In the genomic region with DNA sequence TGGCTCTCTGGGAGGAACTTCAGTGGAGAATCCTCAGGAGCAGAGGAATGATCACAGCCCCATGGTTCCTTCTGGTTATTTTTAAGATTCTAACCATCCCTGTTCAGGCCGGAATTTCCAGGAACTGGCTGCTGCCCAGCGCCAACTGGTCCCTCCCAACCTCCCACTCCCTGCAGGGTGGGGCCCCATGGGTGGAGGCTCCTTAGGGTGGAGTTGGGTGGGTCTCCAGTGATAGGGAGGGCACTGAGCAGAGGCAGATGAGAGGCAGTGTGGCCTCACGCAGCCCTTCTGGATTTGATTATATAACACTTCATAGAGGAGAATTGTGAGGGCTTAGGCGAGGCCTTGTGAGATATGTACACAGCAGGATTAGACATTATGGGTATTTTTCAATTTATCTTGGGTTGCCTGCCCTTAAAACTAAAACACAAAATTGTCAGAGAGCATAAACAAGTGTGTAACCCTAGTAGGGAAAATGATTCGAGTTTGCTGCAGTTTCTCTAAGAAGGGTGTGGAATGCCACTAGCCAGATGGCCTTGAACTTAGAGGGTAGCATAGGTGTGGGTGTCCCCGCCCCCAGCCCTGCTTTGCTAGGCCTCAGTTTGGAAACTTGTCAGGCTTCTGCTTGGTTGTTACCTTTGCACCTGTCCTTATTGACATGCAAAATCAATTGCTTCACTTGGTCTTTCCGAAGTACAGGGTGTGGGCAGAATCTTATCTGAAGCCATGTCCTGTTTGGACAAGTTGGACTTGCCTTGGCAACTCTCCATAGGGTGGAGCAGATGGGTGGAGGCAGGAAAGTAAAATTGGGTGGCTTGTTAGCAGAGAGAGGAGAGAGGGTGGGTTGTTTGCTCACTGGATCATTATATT, we compare ENCODE assay signal across 1 cellular context.
TF ChIP-seq lines count a peak whose summit lies in the region.

No MANE protein-coding gene starts in this region.

TF ChIP-seq in HepG2, 621 proteins besides CTCF, POLR2A, EP300 and RAD21 (continued from another document and continues in another):
- TF ChIP-seq TBX2 (CRISPR knock-in tag; IDR thresholded peaks at IDR 0.05; ENCODE audit: borderline replicate concordance), result peak; percentile 98
- no peak for TF ChIP-seq RFX5 (IDR thresholded peaks at IDR 0.05; ENCODE audit: low read depth, low read length)
- TF ChIP-seq, protein P1, sequence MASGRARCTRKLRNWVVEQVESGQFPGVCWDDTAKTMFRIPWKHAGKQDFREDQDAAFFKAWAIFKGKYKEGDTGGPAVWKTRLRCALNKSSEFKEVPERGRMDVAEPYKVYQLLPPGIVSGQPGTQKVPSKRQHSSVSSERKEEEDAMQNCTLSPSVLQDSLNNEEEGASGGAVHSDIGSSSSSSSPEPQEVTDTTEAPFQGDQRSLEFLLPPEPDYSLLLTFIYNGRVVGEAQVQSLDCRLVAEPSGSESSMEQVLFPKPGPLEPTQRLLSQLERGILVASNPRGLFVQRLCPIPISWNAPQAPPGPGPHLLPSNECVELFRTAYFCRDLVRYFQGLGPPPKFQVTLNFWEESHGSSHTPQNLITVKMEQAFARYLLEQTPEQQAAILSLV (CRISPR knock-in tag; IDR thresholded peaks at IDR 0.05; ENCODE audit: borderline replicate concordance), result no peak
- TF ChIP-seq ZSCAN30 (CRISPR knock-in tag; IDR thresholded peaks at IDR 0.05), result peak; percentile 96
- TF ChIP-seq RNF2 (conservative IDR thresholded peaks at IDR 0.05; ENCODE audit: low read depth), result no peak
- TF ChIP-seq, protein P2, sequence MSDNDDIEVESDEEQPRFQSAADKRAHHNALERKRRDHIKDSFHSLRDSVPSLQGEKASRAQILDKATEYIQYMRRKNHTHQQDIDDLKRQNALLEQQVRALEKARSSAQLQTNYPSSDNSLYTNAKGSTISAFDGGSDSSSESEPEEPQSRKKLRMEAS (IDR thresholded peaks at IDR 0.05), result peak; percentile 76
- TF ChIP-seq, protein P3, sequence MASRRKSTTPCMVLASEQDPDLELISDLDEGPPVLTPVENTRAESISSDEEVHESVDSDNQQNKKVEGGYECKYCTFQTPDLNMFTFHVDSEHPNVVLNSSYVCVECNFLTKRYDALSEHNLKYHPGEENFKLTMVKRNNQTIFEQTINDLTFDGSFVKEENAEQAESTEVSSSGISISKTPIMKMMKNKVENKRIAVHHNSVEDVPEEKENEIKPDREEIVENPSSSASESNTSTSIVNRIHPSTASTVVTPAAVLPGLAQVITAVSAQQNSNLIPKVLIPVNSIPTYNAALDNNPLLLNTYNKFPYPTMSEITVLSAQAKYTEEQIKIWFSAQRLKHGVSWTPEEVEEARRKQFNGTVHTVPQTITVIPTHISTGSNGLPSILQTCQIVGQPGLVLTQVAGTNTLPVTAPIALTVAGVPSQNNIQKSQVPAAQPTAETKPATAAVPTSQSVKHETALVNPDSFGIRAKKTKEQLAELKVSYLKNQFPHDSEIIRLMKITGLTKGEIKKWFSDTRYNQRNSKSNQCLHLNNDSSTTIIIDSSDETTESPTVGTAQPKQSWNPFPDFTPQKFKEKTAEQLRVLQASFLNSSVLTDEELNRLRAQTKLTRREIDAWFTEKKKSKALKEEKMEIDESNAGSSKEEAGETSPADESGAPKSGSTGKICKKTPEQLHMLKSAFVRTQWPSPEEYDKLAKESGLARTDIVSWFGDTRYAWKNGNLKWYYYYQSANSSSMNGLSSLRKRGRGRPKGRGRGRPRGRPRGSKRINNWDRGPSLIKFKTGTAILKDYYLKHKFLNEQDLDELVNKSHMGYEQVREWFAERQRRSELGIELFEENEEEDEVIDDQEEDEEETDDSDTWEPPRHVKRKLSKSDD (CRISPR knock-in tag; IDR thresholded peaks at IDR 0.05; ENCODE audit: low read depth), result peak; percentile 87
- no peak for TF ChIP-seq ZBTB8A (CRISPR knock-in tag; IDR thresholded peaks at IDR 0.05; ENCODE audit: borderline replicate concordance, low read depth)
- TF ChIP-seq, protein P4, sequence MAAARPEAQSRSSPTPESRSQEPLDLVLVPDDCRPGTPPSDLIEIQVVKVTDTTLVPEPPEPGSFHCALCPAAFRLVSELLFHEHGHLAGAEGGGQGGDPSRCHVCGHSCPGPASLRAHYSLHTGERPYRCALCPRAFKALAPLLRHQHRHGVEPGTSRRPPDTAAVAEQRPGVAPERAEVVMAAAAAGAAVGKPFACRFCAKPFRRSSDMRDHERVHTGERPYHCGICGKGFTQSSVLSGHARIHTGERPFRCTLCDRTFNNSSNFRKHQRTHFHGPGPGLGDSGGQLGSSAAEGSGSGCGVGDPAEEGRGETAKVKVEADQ (CRISPR knock-in tag; IDR thresholded peaks at IDR 0.05; ENCODE audit: borderline replicate concordance), result peak; percentile 52; the same call in 1 of the 2 replicates
- TF ChIP-seq TCF7L2 (IDR thresholded peaks at IDR 0.05; ENCODE audit: low read depth, low read length), result no peak
- TF ChIP-seq ZKSCAN5 (CRISPR knock-in tag; IDR thresholded peaks at IDR 0.05), result no peak
- 0 out of 2 replicates have a peak, but pooled peaks have one; percentile 67 for TF ChIP-seq ZNF788 (CRISPR knock-in tag; IDR thresholded peaks at IDR 0.05; ENCODE audit: borderline replicate concordance)
- no peak for TF ChIP-seq RBAK (CRISPR knock-in tag; IDR thresholded peaks at IDR 0.05)
- TF ChIP-seq KAT8 (CRISPR knock-in tag; IDR thresholded peaks at IDR 0.05), result peak; percentile 83
- peak; percentile 88 for TF ChIP-seq KLF6 (CRISPR knock-in tag; IDR thresholded peaks at IDR 0.05)
- TF ChIP-seq, protein P5, sequence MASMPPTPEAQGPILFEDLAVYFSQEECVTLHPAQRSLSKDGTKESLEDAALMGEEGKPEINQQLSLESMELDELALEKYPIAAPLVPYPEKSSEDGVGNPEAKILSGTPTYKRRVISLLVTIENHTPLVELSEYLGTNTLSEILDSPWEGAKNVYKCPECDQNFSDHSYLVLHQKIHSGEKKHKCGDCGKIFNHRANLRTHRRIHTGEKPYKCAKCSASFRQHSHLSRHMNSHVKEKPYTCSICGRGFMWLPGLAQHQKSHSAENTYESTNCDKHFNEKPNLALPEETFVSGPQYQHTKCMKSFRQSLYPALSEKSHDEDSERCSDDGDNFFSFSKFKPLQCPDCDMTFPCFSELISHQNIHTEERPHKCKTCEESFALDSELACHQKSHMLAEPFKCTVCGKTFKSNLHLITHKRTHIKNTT (CRISPR knock-in tag; IDR thresholded peaks at IDR 0.05), result no peak
- peak; percentile 86 for TF ChIP-seq POGZ (CRISPR knock-in tag; IDR thresholded peaks at IDR 0.05)
- TF ChIP-seq, protein P6, sequence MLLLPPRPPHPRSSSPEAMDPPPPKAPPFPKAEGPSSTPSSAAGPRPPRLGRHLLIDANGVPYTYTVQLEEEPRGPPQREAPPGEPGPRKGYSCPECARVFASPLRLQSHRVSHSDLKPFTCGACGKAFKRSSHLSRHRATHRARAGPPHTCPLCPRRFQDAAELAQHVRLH (CRISPR knock-in tag; IDR thresholded peaks at IDR 0.05; ENCODE audit: borderline replicate concordance, low read depth), result peak; percentile 90
- no peak for TF ChIP-seq WIZ (CRISPR knock-in tag; IDR thresholded peaks at IDR 0.05)
- peak; percentile 50; the same call in 1 of the 2 replicates for TF ChIP-seq FOXP1 (IDR thresholded peaks at IDR 0.05)
- TF ChIP-seq FOXP1 (CRISPR knock-in tag; IDR thresholded peaks at IDR 0.05), result peak; percentile 95
- TF ChIP-seq, protein P7, sequence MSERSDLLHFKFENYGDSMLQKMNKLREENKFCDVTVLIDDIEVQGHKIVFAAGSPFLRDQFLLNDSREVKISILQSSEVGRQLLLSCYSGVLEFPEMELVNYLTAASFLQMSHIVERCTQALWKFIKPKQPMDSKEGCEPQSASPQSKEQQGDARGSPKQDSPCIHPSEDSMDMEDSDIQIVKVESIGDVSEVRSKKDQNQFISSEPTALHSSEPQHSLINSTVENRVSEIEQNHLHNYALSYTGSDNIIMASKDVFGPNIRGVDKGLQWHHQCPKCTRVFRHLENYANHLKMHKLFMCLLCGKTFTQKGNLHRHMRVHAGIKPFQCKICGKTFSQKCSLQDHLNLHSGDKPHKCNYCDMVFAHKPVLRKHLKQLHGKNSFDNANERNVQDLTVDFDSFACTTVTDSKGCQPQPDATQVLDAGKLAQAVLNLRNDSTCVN (CRISPR knock-in tag; IDR thresholded peaks at IDR 0.05; ENCODE audit: borderline replicate concordance), result 0 out of 2 replicates have a peak, but pooled peaks have one; percentile 31
- TF ChIP-seq, protein P8, sequence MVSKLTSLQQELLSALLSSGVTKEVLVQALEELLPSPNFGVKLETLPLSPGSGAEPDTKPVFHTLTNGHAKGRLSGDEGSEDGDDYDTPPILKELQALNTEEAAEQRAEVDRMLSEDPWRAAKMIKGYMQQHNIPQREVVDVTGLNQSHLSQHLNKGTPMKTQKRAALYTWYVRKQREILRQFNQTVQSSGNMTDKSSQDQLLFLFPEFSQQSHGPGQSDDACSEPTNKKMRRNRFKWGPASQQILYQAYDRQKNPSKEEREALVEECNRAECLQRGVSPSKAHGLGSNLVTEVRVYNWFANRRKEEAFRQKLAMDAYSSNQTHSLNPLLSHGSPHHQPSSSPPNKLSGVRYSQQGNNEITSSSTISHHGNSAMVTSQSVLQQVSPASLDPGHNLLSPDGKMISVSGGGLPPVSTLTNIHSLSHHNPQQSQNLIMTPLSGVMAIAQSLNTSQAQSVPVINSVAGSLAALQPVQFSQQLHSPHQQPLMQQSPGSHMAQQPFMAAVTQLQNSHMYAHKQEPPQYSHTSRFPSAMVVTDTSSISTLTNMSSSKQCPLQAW (CRISPR knock-in tag; IDR thresholded peaks at IDR 0.05), result peak; percentile 97
- no peak for TF ChIP-seq SRSF9 (IDR thresholded peaks at IDR 0.05; ENCODE audit: borderline replicate concordance, insufficient read depth, low read depth, low read length, poor library complexity, severe bottlenecking)
- TF ChIP-seq EZH2 (conservative IDR thresholded peaks at IDR 0.05; ENCODE audit: low read depth, low read length), result no peak
- TF ChIP-seq ARNT2 (CRISPR knock-in tag; IDR thresholded peaks at IDR 0.05; ENCODE audit: low read depth), result peak; percentile 71; the same call in 1 of the 2 replicates
- no peak for TF ChIP-seq ZBTB1 (CRISPR knock-in tag; IDR thresholded peaks at IDR 0.05; ENCODE audit: borderline replicate concordance)
- TF ChIP-seq, protein P9, sequence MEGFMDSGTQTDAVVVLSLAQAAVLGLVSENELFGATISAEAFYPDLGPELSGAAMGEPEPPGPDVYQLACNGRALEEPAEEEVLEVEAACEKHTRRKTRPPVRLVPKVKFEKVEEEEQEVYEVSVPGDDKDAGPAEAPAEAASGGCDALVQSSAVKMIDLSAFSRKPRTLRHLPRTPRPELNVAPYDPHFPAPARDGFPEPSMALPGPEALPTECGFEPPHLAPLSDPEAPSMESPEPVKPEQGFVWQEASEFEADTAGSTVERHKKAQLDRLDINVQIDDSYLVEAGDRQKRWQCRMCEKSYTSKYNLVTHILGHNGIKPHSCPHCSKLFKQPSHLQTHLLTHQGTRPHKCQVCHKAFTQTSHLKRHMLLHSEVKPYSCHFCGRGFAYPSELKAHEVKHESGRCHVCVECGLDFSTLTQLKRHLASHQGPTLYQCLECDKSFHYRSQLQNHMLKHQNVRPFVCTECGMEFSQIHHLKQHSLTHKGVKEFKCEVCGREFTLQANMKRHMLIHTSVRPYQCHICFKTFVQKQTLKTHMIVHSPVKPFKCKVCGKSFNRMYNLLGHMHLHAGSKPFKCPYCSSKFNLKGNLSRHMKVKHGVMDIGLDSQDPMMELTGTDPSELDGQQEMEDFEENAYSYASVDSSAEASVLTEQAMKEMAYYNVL (CRISPR knock-in tag; IDR thresholded peaks at IDR 0.05; ENCODE audit: borderline replicate concordance), result peak; percentile 80; the same call in 1 of the 2 replicates
- TF ChIP-seq, protein P10, sequence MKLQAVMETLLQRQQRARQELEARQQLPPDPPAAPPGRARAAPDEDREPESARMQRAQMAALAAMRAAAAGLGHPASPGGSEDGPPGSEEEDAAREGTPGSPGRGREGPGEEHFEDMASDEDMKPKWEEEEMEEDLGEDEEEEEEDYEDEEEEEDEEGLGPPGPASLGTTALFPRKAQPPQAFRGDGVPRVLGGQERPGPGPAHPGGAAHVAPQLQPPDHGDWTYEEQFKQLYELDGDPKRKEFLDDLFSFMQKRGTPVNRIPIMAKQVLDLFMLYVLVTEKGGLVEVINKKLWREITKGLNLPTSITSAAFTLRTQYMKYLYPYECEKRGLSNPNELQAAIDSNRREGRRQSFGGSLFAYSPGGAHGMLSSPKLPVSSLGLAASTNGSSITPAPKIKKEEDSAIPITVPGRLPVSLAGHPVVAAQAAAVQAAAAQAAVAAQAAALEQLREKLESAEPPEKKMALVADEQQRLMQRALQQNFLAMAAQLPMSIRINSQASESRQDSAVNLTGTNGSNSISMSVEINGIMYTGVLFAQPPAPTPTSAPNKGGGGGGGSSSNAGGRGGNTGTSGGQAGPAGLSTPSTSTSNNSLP (IDR thresholded peaks at IDR 0.05; ENCODE audit: low read depth, low read length), result no peak
- TF ChIP-seq, protein P11, sequence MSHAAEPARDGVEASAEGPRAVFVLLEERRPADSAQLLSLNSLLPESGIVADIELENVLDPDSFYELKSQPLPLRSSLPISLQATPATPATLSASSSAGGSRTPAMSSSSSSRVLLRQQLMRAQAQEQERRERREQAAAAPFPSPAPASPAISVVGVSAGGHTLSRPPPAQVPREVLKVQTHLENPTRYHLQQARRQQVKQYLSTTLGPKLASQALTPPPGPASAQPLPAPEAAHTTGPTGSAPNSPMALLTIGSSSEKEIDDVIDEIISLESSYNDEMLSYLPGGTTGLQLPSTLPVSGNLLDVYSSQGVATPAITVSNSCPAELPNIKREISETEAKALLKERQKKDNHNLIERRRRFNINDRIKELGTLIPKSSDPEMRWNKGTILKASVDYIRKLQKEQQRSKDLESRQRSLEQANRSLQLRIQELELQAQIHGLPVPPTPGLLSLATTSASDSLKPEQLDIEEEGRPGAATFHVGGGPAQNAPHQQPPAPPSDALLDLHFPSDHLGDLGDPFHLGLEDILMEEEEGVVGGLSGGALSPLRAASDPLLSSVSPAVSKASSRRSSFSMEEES (CRISPR knock-in tag; IDR thresholded peaks at IDR 0.05), result peak; percentile 60; the same call in 1 of the 2 replicates
- peak; percentile 75; the same call in 1 of the 2 replicates for TF ChIP-seq ZNF232 (CRISPR knock-in tag; IDR thresholded peaks at IDR 0.05; ENCODE audit: borderline replicate concordance)
- 0 out of 2 replicates have a peak, but pooled peaks have one; percentile 42 for TF ChIP-seq ETV6 (CRISPR knock-in tag; conservative IDR thresholded peaks at IDR 0.05)
- TF ChIP-seq ZNF552 (CRISPR knock-in tag; IDR thresholded peaks at IDR 0.05; ENCODE audit: borderline replicate concordance), result no peak
- no peak for TF ChIP-seq ZNF510 (CRISPR knock-in tag; IDR thresholded peaks at IDR 0.05; ENCODE audit: low read depth)
- TF ChIP-seq, protein P12, sequence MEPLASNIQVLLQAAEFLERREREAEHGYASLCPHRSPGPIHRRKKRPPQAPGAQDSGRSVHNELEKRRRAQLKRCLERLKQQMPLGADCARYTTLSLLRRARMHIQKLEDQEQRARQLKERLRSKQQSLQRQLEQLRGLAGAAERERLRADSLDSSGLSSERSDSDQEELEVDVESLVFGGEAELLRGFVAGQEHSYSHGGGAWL (CRISPR knock-in tag; IDR thresholded peaks at IDR 0.05), result no peak
- no peak for TF ChIP-seq ZNF432 (CRISPR knock-in tag; IDR thresholded peaks at IDR 0.05; ENCODE audit: borderline replicate concordance)
- TF ChIP-seq JARID2 (CRISPR knock-in tag; IDR thresholded peaks at IDR 0.05; ENCODE audit: insufficient replicate concordance), result no peak
